11 cellular contexts compared by ENCODE assay signal in the genomic region with DNA sequence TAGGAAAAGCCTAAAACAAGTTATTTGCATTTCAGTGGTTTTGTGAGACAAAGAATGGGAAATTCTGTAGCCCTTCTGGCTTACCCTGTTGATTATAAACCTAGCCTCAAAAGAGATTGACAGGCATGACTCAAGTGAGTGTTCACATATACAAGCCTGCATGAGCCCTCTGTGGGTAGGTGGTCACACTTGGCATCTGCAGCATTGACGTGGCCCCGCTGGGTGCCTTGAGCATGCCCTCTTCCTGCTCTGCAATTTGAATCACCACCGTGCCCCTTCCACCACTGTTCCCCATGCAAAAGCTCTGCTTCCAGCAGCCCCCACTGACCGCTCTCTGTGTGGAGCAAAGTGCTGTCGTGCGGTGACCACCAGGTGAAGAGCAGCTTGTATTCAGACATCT. TPM values are rescaled to one million over a fixed set of nuclear protein-coding genes. Genes with fewer than 3 reads are reported as not detected.
DNase-seq lines count a peak whose midpoint lies in the region; ATAC-seq and TF ChIP-seq lines count a peak whose summit lies in the region.
"Had no signal": no experiment of that assay in that cellular context is flagged by ENCODE, and none has a peak within 500 bp of the region (broad histone marks: within the 10 kb centered on the region; RNA-seq: fewer than 3 reads in every experiment).

No MANE protein-coding gene starts in this region.

- no peak for TF ChIP-seq CTCF in endothelial cell (IDR thresholded peaks at IDR 0.05; ENCODE audit: unreplicated experiment)

- H3K4me1 Mint-ChIP-seq in IgD-negative memory B cell (peaks cover 12 to 15% (median 13%) of the 10 kb centered on the region in 3 donors), endothelial cell (ENCODE audit: unreplicated experiment) (peaks cover 63% of the 10 kb centered on the region)

- H3K36me3 Mint-ChIP-seq in IgD-negative memory B cell (peaks cover 2% of the 10 kb centered on the region), endothelial cell (ENCODE audit: low read depth, unreplicated experiment) (peaks cover 18% of the 10 kb centered on the region)

- ATAC-seq in HG02884 (IDR thresholded peaks at IDR 0.05; ENCODE audit: unreplicated experiment) (no peak), GM18511 (IDR thresholded peaks at IDR 0.05; ENCODE audit: unreplicated experiment) (no peak), GM18519 (IDR thresholded peaks at IDR 0.05; ENCODE audit: low FRiP score, unreplicated experiment) (no peak), HG02938 (IDR thresholded peaks at IDR 0.05; ENCODE audit: unreplicated experiment) (no peak)
- ATAC-seq: esophagus mucosa, left colon had no signal

- H3K9me3 Mint-ChIP-seq in IgD-negative memory B cell = no peaks in the 10 kb centered on the region
- no peaks in the 10 kb centered on the region for H3K9me3 Mint-ChIP-seq in endothelial cell (ENCODE audit: unreplicated experiment)

- no peaks in the 10 kb centered on the region for H3K27me3 Mint-ChIP-seq in IgD-negative memory B cell
- peaks cover 2% of the 10 kb centered on the region for H3K27me3 Mint-ChIP-seq in endothelial cell (ENCODE audit: unreplicated experiment)

- peak overlapping the region; percentile 37 to 74 (median 53) for H3K27ac Mint-ChIP-seq in IgD-negative memory B cell
- peak overlapping the region; percentile 79 for H3K27ac Mint-ChIP-seq in endothelial cell (ENCODE audit: unreplicated experiment)

- peak; percentile 82 for DNase-seq in activated CD8-positive, alpha-beta memory T cell treated with anti-CD3 and anti-CD28 coated beads, Interleukin-2, amount 50 U/mL, for 48 hours
- no peak for DNase-seq in endothelial cell (ENCODE audit: low spot score)
- DNase-seq in stimulated activated CD8-positive, alpha-beta memory T cell treated with anti-CD3 and anti-CD28 coated beads, Interleukin-4, amount 100 ng/mL, for 4 hours (ENCODE audit: low read depth in 2 of 2, low spot score in 1 of 2) = peak; percentile 37 to 61
- DNase-seq: DMS53, left colon had no signal

- H3K4me3 Mint-ChIP-seq in IgD-negative memory B cell (peak overlapping the region in 1 of 4 donors; percentile 29), endothelial cell (ENCODE audit: unreplicated experiment) (peak overlapping the region; percentile 19)

RNA-seq across cellular contexts. Expression of a gene that starts 21.0 kb away (rescaled TPM):
- 44.5 TPM for polyA plus RNA-seq in IgD-negative memory B cell
- 107 TPM for total RNA-seq in endothelial cell (ENCODE audit: unreplicated experiment)

RNA-seq across cellular contexts. Expression of a gene that starts 45.1 kb away (rescaled TPM):
- polyA plus RNA-seq in IgD-negative memory B cell = 53.3 TPM
- total RNA-seq in endothelial cell (ENCODE audit: unreplicated experiment) = 85.9 TPM
